14 cellular contexts compared by ENCODE assay signal in genomic region chr19:10800488-10800887, GRCh38. TPM values are rescaled to one million over a fixed set of nuclear protein-coding genes. Genes with fewer than 3 reads are reported as not detected.
A peak's percentile ranks its signal among the peaks of the same experiment; 100 is the strongest.
DNase-seq lines count a peak whose midpoint lies in the region; ATAC-seq, FAIRE-seq and TF ChIP-seq lines count a peak whose summit lies in the region.
"Had no signal": no experiment of that assay in that cellular context is flagged by ENCODE, and none has a peak within 500 bp of the region (broad histone marks: within the 10 kb centered on the region; RNA-seq: fewer than 3 reads in every experiment).

No MANE protein-coding gene starts in this region.

- peaks cover 23% of the 10 kb centered on the region for H3K4me1 ChIP-seq in left ventricle myocardium inferior

- no peak for FAIRE-seq in D721Med (lab: Jason Lieb, UNC)
- FAIRE-seq: K562 had no signal

- H3K27me3 ChIP-seq in H7 (ENCODE audit: control insufficient read depth, insufficient read depth, low read length) (no peaks in the 10 kb centered on the region), left ventricle myocardium inferior (ENCODE audit: low read depth) (no peaks in the 10 kb centered on the region)

- H3K36me3 ChIP-seq in H7 (replicated peaks; ENCODE audit: control insufficient read depth, insufficient read depth, low read length), result peaks cover 19% of the 10 kb centered on the region
- peaks cover 98% of the 10 kb centered on the region for H3K36me3 ChIP-seq in left ventricle myocardium inferior

- peak overlapping the region; percentile 60 for H3K27ac ChIP-seq in left ventricle myocardium inferior (replicated peaks)
- H3K27ac ChIP-seq: C4-2B had no signal

- no peaks in the 10 kb centered on the region for H3K9me3 ChIP-seq in left ventricle myocardium inferior (replicated peaks)

- intact Hi-C loops in left ventricle myocardium inferior (cut with micrococcal nuclease), result no loop called here

- peak; percentile 22 for DNase-seq in H7
- DNase-seq in amniotic epithelial cell (ENCODE audit: low read depth), result peak; percentile 15
- peak; percentile 54 for DNase-seq in left ventricle myocardium inferior
- peak; percentile 40 for DNase-seq in pons (ENCODE audit: low spot score)
- no peak for DNase-seq in MV-4-11 (lab: John Stamatoyannopoulos, UW)
- DNase-seq in D721Med (ENCODE audit: insufficient read length, low spot score), result no peak
- DNase-seq: DMS79, NCI-H1105, retina, T-helper 2 cell had no signal

- no peak for TF ChIP-seq CTCF in left ventricle myocardium inferior (IDR thresholded peaks at IDR 0.05; ENCODE audit: borderline replicate concordance)
- no peak for TF ChIP-seq CTCF in D721Med (IDR thresholded peaks at IDR 0.05; ENCODE audit: insufficient read depth, missing control alignments)

- H3K4me3 ChIP-seq in H7 (ENCODE audit: insufficient read depth, low read depth, low read length) (no peak overlapping the region), left ventricle myocardium inferior (no peak overlapping the region)
- H3K4me3 ChIP-seq: K562 had no signal

- ATAC-seq in HG03565 (IDR thresholded peaks at IDR 0.05; ENCODE audit: unreplicated experiment), result no peak
- ATAC-seq: activated CD4-positive, CD25-positive, alpha-beta regulatory T cell treated with anti-CD3 and anti-CD28 coated beads, Interleukin-2, amount 50 U/mL, for 24 hours; K562 had no signal

RNA-seq across cellular contexts. Expression of gene TMED1, which starts 35.5 kb away (rescaled TPM):
- 49.5 and 50.3 TPM in 2 replicates for total RNA-seq in H7 (2014; rRNA removed; shearing (Covaris generic))
- total RNA-seq in left ventricle myocardium inferior, result 32.9 TPM

RNA-seq across cellular contexts. Expression of gene C19orf38, which starts 47.7 kb away (rescaled TPM):
- 0.59 and 5.0 TPM in 2 replicates for total RNA-seq in H7 (2014; rRNA removed; shearing (Covaris generic))
- total RNA-seq in left ventricle myocardium inferior, result 0.47 TPM

Comparison
In these comparisons a context has a peak if more than half of its experiments do, and no peak if none do; other contexts are left out.
1. DNase-seq: peak in H7 (single experiment), amniotic epithelial cell (single experiment), left ventricle myocardium inferior (single experiment) and pons (single experiment); none in MV-4-11 (single experiment) and D721Med (single experiment).